In the genomic region with DNA sequence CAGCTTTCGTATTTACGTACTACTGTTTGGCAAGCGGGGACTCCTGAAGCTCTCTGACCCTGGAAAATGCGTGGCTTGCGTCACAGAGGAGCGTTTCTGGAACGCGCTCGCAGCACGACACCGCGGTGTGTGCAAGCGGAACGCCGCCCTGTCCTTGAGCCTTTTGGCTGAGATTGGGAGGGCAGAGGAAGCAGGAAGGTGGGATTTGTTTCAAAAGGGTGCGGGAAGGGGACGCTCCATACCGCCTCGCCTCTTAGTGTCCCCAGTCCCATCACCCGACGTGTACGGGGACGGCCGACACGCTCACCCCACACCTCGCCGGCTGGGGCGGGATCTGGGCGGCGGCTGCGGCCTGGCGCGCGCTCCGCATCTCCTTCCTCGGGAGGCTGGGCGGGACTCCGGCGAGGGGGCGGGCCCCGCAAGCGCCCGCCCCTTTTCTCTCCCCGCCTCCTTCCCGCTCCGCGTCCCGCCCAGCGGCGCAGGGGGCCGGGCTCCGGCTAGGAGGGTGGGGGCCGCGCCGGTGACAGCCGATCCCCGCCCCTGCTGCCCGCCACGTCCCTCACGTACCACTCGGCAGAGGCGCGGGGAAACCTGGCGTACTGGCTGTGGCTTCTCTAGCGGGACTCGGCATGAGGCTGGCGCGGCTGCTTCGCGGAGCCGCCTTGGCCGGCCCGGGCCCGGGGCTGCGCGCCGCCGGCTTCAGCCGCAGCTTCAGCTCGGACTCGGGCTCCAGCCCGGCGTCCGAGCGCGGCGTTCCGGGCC, we compare ENCODE assay signal across 1 cellular context.
TF ChIP-seq lines count a peak whose summit lies in the region.

A gene (plus strand): TSS at position 569 of the 762 bp plus-strand sequence. CDS start 61 bp downstream, at position 630.

TF ChIP-seq in HEK293, 187 proteins besides CTCF, POLR2A, EP300 and RAD21 (continued from another document and continues in another):
- TF ChIP-seq KLF7 (tag by site-specific recombination; IDR thresholded peaks at IDR 0.05; ENCODE audit: borderline replicate concordance) (peak; percentile 83; the same call in 1 of the 2 replicates), GLI4 (tag by site-specific recombination; IDR thresholded peaks at IDR 0.05) (no peak), ZBTB1 (tag by site-specific recombination; IDR thresholded peaks at IDR 0.05) (no peak), ZBTB20 (tag by site-specific recombination; IDR thresholded peaks at IDR 0.05) (peak; percentile 16), MEIS1 (CRISPR knock-in tag; IDR thresholded peaks at IDR 0.05; ENCODE audit: borderline replicate concordance) (no peak), ZNF660 (tag by site-specific recombination; IDR thresholded peaks at IDR 0.05) (0 out of 2 replicates have a peak, but pooled peaks have one; percentile 26), ZNF830 (tag by site-specific recombination; IDR thresholded peaks at IDR 0.05; ENCODE audit: low read depth) (no peak), ZNF248 (tag by site-specific recombination; IDR thresholded peaks at IDR 0.05) (no peak), SCRT1 (tag by site-specific recombination; IDR thresholded peaks at IDR 0.05; ENCODE audit: borderline replicate concordance) (no peak), ZNF596 (tag by site-specific recombination; IDR thresholded peaks at IDR 0.05) (0 out of 2 replicates have a peak, but pooled peaks have one; percentile 28), KLF8 (tag by site-specific recombination; IDR thresholded peaks at IDR 0.05) (peak; percentile 84), HOXA7 (CRISPR knock-in tag; IDR thresholded peaks at IDR 0.05; ENCODE audit: borderline replicate concordance) (no peak), ZNF155 (tag by site-specific recombination; IDR thresholded peaks at IDR 0.05) (no peak), KLF1 (tag by site-specific recombination; IDR thresholded peaks at IDR 0.05) (peak; percentile 85), YY1 (tag by site-specific recombination; IDR thresholded peaks at IDR 0.05) (no peak), ZNF174 (tag by site-specific recombination; IDR thresholded peaks at IDR 0.05) (no peak), SP2 (tag by site-specific recombination; IDR thresholded peaks at IDR 0.05) (peak; percentile 80), ZNF423 (tag by site-specific recombination; IDR thresholded peaks at IDR 0.05) (no peak), ZNF555 (tag by site-specific recombination; conservative IDR thresholded peaks at IDR 0.05) (no peak), ZNF654 (tag by site-specific recombination; IDR thresholded peaks at IDR 0.05; ENCODE audit: low read depth) (no peak), ZNF571 (tag by site-specific recombination; IDR thresholded peaks at IDR 0.05) (no peak), ZFP3 (tag by site-specific recombination; IDR thresholded peaks at IDR 0.05; ENCODE audit: low read depth) (no peak), BCL11A (tag by site-specific recombination; IDR thresholded peaks at IDR 0.05; ENCODE audit: low read depth) (no peak), ZNF473 (tag by site-specific recombination; IDR thresholded peaks at IDR 0.05) (no peak), SCRT2 (tag by site-specific recombination; IDR thresholded peaks at IDR 0.05) (no peak), ZNF768 (tag by site-specific recombination; IDR thresholded peaks at IDR 0.05) (no peak), ZBTB48 (tag by site-specific recombination; IDR thresholded peaks at IDR 0.05) (no peak; the same call in 1 of the 2 replicates), REPIN1 (tag by site-specific recombination; IDR thresholded peaks at IDR 0.05; ENCODE audit: low read depth) (peak; percentile 53; the same call in 1 of the 2 replicates), ZFP37 (tag by site-specific recombination; IDR thresholded peaks at IDR 0.05) (peak; percentile 89; the same call in 1 of the 2 replicates), ZBTB7A (tag by site-specific recombination; IDR thresholded peaks at IDR 0.05; ENCODE audit: low read depth) (no peak), ZNF140 (tag by site-specific recombination; IDR thresholded peaks at IDR 0.05) (no peak), ZNF324 (tag by site-specific recombination; IDR thresholded peaks at IDR 0.05) (no peak), ZFHX2 (tag by site-specific recombination; conservative IDR thresholded peaks at IDR 0.05) (no peak), ZNF610 (tag by site-specific recombination; IDR thresholded peaks at IDR 0.05; ENCODE audit: borderline replicate concordance) (peak; percentile 87), ZNF776 (tag by site-specific recombination; IDR thresholded peaks at IDR 0.05; ENCODE audit: borderline replicate concordance) (no peak), ZNF302 (tag by site-specific recombination; IDR thresholded peaks at IDR 0.05; ENCODE audit: low read depth) (no peak), ZNF112 (tag by site-specific recombination; IDR thresholded peaks at IDR 0.05) (no peak), HOXC10 (CRISPR knock-in tag; IDR thresholded peaks at IDR 0.05) (no peak), ZNF146 (tag by site-specific recombination; IDR thresholded peaks at IDR 0.05) (0 out of 2 replicates have a peak, but pooled peaks have one; percentile 29), TCF7L2 (IDR thresholded peaks at IDR 0.05; ENCODE audit: borderline replicate concordance, low read depth, low read length) (no peak)
- TF ChIP-seq, protein P1, sequence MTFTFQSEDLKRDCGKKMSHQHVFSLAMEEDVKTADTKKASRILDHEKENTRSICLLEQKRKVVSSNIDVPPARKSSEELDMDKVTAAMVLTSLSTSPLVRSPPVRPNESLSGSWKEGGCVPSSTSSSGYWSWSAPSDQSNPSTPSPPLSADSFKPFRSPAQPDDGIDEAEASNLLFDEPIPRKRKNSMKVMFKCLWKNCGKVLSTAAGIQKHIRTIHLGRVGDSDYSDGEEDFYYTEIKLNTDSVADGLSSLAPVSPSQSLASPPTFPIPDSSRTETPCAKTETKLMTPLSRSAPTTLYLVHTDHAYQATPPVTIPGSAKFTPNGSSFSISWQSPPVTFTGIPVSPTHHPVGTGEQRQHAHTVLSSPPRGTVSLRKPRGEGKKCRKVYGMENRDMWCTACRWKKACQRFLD (tag by site-specific recombination; IDR thresholded peaks at IDR 0.05) = no peak
- TF ChIP-seq, protein P2, sequence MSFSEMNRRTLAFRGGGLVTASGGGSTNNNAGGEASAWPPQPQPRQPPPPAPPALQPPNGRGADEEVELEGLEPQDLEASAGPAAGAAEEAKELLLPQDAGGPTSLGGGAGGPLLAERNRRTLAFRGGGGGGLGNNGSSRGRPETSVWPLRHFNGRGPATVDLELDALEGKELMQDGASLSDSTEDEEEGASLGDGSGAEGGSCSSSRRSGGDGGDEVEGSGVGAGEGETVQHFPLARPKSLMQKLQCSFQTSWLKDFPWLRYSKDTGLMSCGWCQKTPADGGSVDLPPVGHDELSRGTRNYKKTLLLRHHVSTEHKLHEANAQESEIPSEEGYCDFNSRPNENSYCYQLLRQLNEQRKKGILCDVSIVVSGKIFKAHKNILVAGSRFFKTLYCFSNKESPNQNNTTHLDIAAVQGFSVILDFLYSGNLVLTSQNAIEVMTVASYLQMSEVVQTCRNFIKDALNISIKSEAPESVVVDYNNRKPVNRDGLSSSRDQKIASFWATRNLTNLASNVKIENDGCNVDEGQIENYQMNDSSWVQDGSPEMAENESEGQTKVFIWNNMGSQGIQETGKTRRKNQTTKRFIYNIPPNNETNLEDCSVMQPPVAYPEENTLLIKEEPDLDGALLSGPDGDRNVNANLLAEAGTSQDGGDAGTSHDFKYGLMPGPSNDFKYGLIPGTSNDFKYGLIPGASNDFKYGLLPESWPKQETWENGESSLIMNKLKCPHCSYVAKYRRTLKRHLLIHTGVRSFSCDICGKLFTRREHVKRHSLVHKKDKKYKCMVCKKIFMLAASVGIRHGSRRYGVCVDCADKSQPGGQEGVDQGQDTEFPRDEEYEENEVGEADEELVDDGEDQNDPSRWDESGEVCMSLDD (tag by site-specific recombination; IDR thresholded peaks at IDR 0.05) = no peak
- TF ChIP-seq, protein P3, sequence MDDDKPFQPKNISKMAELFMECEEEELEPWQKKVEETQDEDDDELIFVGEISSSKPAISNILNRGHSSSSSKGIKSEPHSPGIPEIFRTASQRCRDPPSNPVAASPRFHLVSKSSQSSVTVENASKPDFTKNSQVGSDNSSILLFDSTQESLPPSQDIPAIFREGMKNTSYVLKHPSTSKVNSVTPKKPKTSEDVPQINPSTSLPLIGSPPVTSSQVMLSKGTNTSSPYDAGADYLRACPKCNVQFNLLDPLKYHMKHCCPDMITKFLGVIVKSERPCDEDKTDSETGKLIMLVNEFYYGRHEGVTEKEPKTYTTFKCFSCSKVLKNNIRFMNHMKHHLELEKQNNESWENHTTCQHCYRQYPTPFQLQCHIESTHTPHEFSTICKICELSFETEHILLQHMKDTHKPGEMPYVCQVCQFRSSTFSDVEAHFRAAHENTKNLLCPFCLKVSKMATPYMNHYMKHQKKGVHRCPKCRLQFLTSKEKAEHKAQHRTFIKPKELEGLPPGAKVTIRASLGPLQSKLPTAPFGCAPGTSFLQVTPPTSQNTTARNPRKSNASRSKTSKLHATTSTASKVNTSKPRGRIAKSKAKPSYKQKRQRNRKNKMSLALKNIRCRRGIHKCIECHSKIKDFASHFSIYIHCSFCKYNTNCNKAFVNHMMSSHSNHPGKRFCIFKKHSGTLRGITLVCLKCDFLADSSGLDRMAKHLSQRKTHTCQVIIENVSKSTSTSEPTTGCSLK (tag by site-specific recombination; IDR thresholded peaks at IDR 0.05) = no peak
- TF ChIP-seq, protein P4, sequence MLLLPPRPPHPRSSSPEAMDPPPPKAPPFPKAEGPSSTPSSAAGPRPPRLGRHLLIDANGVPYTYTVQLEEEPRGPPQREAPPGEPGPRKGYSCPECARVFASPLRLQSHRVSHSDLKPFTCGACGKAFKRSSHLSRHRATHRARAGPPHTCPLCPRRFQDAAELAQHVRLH (tag by site-specific recombination; IDR thresholded peaks at IDR 0.05) = 0 out of 2 replicates have a peak, but pooled peaks have one; percentile 21
- TF ChIP-seq, protein P5, sequence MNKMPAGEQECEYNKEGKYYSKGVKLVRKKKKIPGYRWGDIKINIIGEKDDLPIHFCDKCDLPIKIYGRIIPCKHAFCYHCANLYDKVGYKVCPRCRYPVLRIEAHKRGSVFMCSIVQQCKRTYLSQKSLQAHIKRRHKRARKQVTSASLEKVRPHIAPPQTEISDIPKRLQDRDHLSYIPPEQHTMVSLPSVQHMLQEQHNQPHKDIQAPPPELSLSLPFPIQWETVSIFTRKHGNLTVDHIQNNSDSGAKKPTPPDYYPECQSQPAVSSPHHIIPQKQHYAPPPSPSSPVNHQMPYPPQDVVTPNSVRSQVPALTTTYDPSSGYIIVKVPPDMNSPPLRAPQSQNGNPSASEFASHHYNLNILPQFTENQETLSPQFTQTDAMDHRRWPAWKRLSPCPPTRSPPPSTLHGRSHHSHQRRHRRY (tag by site-specific recombination; IDR thresholded peaks at IDR 0.05) = no peak
- TF ChIP-seq, protein P6, sequence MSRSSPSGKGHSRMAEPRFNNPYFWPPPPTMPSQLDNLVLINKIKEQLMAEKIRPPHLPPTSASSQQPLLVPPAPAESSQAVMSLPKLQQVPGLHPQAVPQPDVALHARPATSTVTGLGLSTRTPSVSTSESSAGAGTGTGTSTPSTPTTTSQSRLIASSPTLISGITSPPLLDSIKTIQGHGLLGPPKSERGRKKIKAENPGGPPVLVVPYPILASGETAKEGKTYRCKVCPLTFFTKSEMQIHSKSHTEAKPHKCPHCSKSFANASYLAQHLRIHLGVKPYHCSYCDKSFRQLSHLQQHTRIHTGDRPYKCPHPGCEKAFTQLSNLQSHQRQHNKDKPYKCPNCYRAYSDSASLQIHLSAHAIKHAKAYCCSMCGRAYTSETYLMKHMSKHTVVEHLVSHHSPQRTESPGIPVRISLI (tag by site-specific recombination; IDR thresholded peaks at IDR 0.05) = no peak
- TF ChIP-seq, protein P7, sequence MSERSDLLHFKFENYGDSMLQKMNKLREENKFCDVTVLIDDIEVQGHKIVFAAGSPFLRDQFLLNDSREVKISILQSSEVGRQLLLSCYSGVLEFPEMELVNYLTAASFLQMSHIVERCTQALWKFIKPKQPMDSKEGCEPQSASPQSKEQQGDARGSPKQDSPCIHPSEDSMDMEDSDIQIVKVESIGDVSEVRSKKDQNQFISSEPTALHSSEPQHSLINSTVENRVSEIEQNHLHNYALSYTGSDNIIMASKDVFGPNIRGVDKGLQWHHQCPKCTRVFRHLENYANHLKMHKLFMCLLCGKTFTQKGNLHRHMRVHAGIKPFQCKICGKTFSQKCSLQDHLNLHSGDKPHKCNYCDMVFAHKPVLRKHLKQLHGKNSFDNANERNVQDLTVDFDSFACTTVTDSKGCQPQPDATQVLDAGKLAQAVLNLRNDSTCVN (tag by site-specific recombination; optimal IDR thresholded peaks at IDR 0.05) = peak; percentile 85
- TF ChIP-seq, protein P8, sequence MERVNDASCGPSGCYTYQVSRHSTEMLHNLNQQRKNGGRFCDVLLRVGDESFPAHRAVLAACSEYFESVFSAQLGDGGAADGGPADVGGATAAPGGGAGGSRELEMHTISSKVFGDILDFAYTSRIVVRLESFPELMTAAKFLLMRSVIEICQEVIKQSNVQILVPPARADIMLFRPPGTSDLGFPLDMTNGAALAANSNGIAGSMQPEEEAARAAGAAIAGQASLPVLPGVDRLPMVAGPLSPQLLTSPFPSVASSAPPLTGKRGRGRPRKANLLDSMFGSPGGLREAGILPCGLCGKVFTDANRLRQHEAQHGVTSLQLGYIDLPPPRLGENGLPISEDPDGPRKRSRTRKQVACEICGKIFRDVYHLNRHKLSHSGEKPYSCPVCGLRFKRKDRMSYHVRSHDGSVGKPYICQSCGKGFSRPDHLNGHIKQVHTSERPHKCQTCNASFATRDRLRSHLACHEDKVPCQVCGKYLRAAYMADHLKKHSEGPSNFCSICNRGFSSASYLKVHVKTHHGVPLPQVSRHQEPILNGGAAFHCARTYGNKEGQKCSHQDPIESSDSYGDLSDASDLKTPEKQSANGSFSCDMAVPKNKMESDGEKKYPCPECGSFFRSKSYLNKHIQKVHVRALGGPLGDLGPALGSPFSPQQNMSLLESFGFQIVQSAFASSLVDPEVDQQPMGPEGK (tag by site-specific recombination; IDR thresholded peaks at IDR 0.05) = peak; percentile 81
- TF ChIP-seq, protein P9, sequence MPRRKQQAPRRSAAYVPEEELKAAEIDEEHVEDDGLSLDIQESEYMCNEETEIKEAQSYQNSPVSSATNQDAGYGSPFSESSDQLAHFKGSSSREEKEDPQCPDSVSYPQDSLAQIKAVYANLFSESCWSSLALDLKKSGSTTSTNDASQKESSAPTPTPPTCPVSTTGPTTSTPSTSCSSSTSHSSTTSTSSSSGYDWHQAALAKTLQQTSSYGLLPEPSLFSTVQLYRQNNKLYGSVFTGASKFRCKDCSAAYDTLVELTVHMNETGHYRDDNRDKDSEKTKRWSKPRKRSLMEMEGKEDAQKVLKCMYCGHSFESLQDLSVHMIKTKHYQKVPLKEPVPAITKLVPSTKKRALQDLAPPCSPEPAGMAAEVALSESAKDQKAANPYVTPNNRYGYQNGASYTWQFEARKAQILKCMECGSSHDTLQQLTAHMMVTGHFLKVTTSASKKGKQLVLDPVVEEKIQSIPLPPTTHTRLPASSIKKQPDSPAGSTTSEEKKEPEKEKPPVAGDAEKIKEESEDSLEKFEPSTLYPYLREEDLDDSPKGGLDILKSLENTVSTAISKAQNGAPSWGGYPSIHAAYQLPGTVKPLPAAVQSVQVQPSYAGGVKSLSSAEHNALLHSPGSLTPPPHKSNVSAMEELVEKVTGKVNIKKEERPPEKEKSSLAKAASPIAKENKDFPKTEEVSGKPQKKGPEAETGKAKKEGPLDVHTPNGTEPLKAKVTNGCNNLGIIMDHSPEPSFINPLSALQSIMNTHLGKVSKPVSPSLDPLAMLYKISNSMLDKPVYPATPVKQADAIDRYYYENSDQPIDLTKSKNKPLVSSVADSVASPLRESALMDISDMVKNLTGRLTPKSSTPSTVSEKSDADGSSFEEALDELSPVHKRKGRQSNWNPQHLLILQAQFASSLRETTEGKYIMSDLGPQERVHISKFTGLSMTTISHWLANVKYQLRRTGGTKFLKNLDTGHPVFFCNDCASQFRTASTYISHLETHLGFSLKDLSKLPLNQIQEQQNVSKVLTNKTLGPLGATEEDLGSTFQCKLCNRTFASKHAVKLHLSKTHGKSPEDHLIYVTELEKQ (tag by site-specific recombination; IDR thresholded peaks at IDR 0.05; ENCODE audit: borderline replicate concordance) = no peak
